ENCODE assay signal across 18 cellular contexts in genomic region chr6:12923644-12924235, GRCh38.
DNase-seq lines count a peak whose midpoint lies in the region; ATAC-seq, FAIRE-seq and TF ChIP-seq lines count a peak whose summit lies in the region.
"Had no signal": no experiment of that assay in that cellular context is flagged by ENCODE, and none has a peak within 500 bp of the region (broad histone marks: within the 10 kb centered on the region; RNA-seq: fewer than 3 reads in every experiment).

No MANE protein-coding gene starts in this region.

- H4K20me1 ChIP-seq in neural progenitor cell (ENCODE audit: low read depth), result no peaks in the 10 kb centered on the region

- CTCF ChIA-PET in activated CD4-positive, alpha-beta T cell treated with anti-CD3 and anti-CD28 coated beads for 36 hours (lab: Charles Lee), result no interaction called here

- FAIRE-seq in urothelium cell line (lab: Jason Lieb, UNC), result no peak
- FAIRE-seq in kidney (lab: Jason Lieb, UNC), result no peak

- H3K36me3 Mint-ChIP-seq in activated CD4-positive, alpha-beta T cell treated with anti-CD3 and anti-CD28 coated beads for 36 hours (ENCODE audit: low read depth), result no peaks in the 10 kb centered on the region
- H3K36me3 Mint-ChIP-seq in endothelial cell (ENCODE audit: low read depth, unreplicated experiment) (no peaks in the 10 kb centered on the region), neural progenitor cell (peaks cover 2% of the 10 kb centered on the region)
- H3K36me3 Mint-ChIP-seq: activated naive CD8-positive, alpha-beta T cell treated with anti-CD3 and anti-CD28 coated beads, Interleukin-2, amount 10 ng/mL, durations not matched to agents 7 days and 5 days; brain; CD4-positive, CD25-positive, alpha-beta regulatory T cell; T-cell had no signal

- ATAC-seq in activated CD4-positive, alpha-beta T cell treated with anti-CD3 and anti-CD28 coated beads for 36 hours, result peak; percentile 57
- ATAC-seq: gastrocnemius medialis, T-cell had no signal

- H3K27me3 Mint-ChIP-seq in activated CD4-positive, alpha-beta T cell treated with anti-CD3 and anti-CD28 coated beads for 36 hours, result peaks cover 7% of the 10 kb centered on the region
- H3K27me3 Mint-ChIP-seq in endothelial cell (ENCODE audit: unreplicated experiment), result no peaks in the 10 kb centered on the region
- H3K27me3 Mint-ChIP-seq in neural progenitor cell (ENCODE audit: insufficient read depth, low read depth), result peaks cover 2% of the 10 kb centered on the region
- H3K27me3 Mint-ChIP-seq: brain had no signal

- peaks cover 10% of the 10 kb centered on the region for H3F3A ChIP-seq in neural progenitor cell (ENCODE audit: low read depth)

- no peak overlapping the region for H3K4me2 ChIP-seq in neural progenitor cell

- no peak overlapping the region for H3K4me3 Mint-ChIP-seq in activated CD4-positive, alpha-beta T cell treated with anti-CD3 and anti-CD28 coated beads for 36 hours
- H3K4me3 Mint-ChIP-seq in endothelial cell (ENCODE audit: unreplicated experiment) (no peak overlapping the region), neural progenitor cell (no peak overlapping the region)
- H3K4me3 Mint-ChIP-seq: activated naive CD8-positive, alpha-beta T cell treated with anti-CD3 and anti-CD28 coated beads, Interleukin-2, amount 10 ng/mL, durations not matched to agents 7 days and 5 days; brain; CD4-positive, CD25-positive, alpha-beta regulatory T cell; T-cell had no signal

- DNase-seq in activated CD4-positive, alpha-beta T cell treated with anti-CD3 and anti-CD28 coated beads for 36 hours, result no peak
- DNase-seq in activated CD4-positive, alpha-beta T cell treated with anti-CD3 and anti-CD28 coated beads, Interleukin-2, amount 50 U/mL, for 1 hour, result no peak
- DNase-seq in HCEC 1CT, result peak; percentile 26
- peak; percentile 15 for DNase-seq in RKO (ENCODE audit: low spot score)
- peak; percentile 12 for DNase-seq in urothelium cell line (ENCODE audit: low spot score)
- no peak for DNase-seq in endothelial cell (ENCODE audit: low spot score)
- DNase-seq in kidney, result no peak
- no peak for DNase-seq in neural progenitor cell (ENCODE audit: low spot score)
- DNase-seq: activated naive CD8-positive, alpha-beta T cell treated with anti-CD3 and anti-CD28 coated beads, Interleukin-2, amount 10 ng/mL, durations not matched to agents 7 days and 5 days; CD4-positive, CD25-positive, alpha-beta regulatory T cell; DMS79 treated with DMSO at 0.1 percent for 48 hours; gastrocnemius medialis; MM.1S; NCI-H187 treated with DMSO at 0.1 percent for 48 hours; stimulated activated naive CD4-positive, alpha-beta T cell; T-cell had no signal

- H3K9me3 ChIP-seq in kidney (ENCODE audit: control insufficient read depth in 1 of 2, low read length in 2 of 2) (no peaks in the 10 kb centered on the region), neural progenitor cell (ENCODE audit: low read depth) (no peaks in the 10 kb centered on the region)
- H3K9me3 ChIP-seq: gastrocnemius medialis had no signal

- H3K9me3 Mint-ChIP-seq in activated CD4-positive, alpha-beta T cell treated with anti-CD3 and anti-CD28 coated beads for 36 hours (ENCODE audit: low read depth), result no peaks in the 10 kb centered on the region
- no peaks in the 10 kb centered on the region for H3K9me3 Mint-ChIP-seq in endothelial cell (ENCODE audit: unreplicated experiment)
- H3K9me3 Mint-ChIP-seq in neural progenitor cell, result peaks cover 3% of the 10 kb centered on the region
- H3K9me3 Mint-ChIP-seq: activated naive CD8-positive, alpha-beta T cell treated with anti-CD3 and anti-CD28 coated beads, Interleukin-2, amount 10 ng/mL, durations not matched to agents 7 days and 5 days; brain; T-cell had no signal

- H3K9ac ChIP-seq in kidney (ENCODE audit: low read length in 2 of 2) (no peak overlapping the region), neural progenitor cell (no peak overlapping the region)

- no peak overlapping the region for H2AFZ ChIP-seq in neural progenitor cell (replicated peaks)

- H3K27ac Mint-ChIP-seq in activated CD4-positive, alpha-beta T cell treated with anti-CD3 and anti-CD28 coated beads for 36 hours, result no peak overlapping the region
- H3K27ac Mint-ChIP-seq in endothelial cell (ENCODE audit: unreplicated experiment) (no peak overlapping the region), neural progenitor cell (no peak overlapping the region)
- H3K27ac Mint-ChIP-seq: activated naive CD8-positive, alpha-beta T cell treated with anti-CD3 and anti-CD28 coated beads, Interleukin-2, amount 10 ng/mL, durations not matched to agents 7 days and 5 days; brain; CD4-positive, CD25-positive, alpha-beta regulatory T cell; T-cell had no signal

- intact Hi-C loops in activated CD4-positive, alpha-beta T cell treated with anti-CD3 and anti-CD28 coated beads for 36 hours (cut with DNase I, micrococcal nuclease), result no loop called here
- intact Hi-C loops in kidney (cut with DNase I), result no loop called here

- no peak overlapping the region for H3K27ac ChIP-seq in kidney (ENCODE audit: low read depth in 2 of 2, low read length in 2 of 2)
- H3K27ac ChIP-seq in neural progenitor cell, result no peak overlapping the region
- H3K27ac ChIP-seq: gastrocnemius medialis, tibial nerve had no signal

- H3K4me1 Mint-ChIP-seq in activated CD4-positive, alpha-beta T cell treated with anti-CD3 and anti-CD28 coated beads for 36 hours, result peaks cover 2% of the 10 kb centered on the region
- H3K4me1 Mint-ChIP-seq in endothelial cell (ENCODE audit: unreplicated experiment) (no peaks in the 10 kb centered on the region), neural progenitor cell (peaks cover 20% of the 10 kb centered on the region)
- H3K4me1 Mint-ChIP-seq: activated naive CD8-positive, alpha-beta T cell treated with anti-CD3 and anti-CD28 coated beads, Interleukin-2, amount 10 ng/mL, durations not matched to agents 7 days and 5 days; CD4-positive, CD25-positive, alpha-beta regulatory T cell; T-cell had no signal

- H3K79me2 ChIP-seq in neural progenitor cell (ENCODE audit: low read depth), result no peaks in the 10 kb centered on the region

- POLR2A ChIA-PET in activated CD4-positive, alpha-beta T cell treated with anti-CD3 and anti-CD28 coated beads for 36 hours (lab: Charles Lee), result no interaction called here

- TF ChIP-seq CTCF in endothelial cell (IDR thresholded peaks at IDR 0.05; ENCODE audit: unreplicated experiment) (no peak), kidney (IDR thresholded peaks at IDR 0.05; ENCODE audit: borderline replicate concordance, extremely low read depth, insufficient read depth) (no peak), neural progenitor cell (IDR thresholded peaks at IDR 0.05) (no peak)

- H3K4me1 ChIP-seq in kidney (ENCODE audit: control insufficient read depth in 1 of 2, insufficient read depth in 1 of 2, low read depth in 1 of 2, low read length in 2 of 2) (no peaks in the 10 kb centered on the region), neural progenitor cell (peaks cover 31% of the 10 kb centered on the region)
- H3K4me1 ChIP-seq: gastrocnemius medialis, tibial nerve had no signal

- H3K36me3 ChIP-seq in kidney (ENCODE audit: control insufficient read depth in 1 of 2, insufficient read depth in 2 of 2, low read length in 2 of 2) (no peaks in the 10 kb centered on the region), neural progenitor cell (no peaks in the 10 kb centered on the region)
- H3K36me3 ChIP-seq: gastrocnemius medialis, tibial nerve had no signal

- H3K4me3 ChIP-seq in kidney (ENCODE audit: low read length in 2 of 2), result no peak overlapping the region
- no peak overlapping the region for H3K4me3 ChIP-seq in neural progenitor cell
- H3K4me3 ChIP-seq: gastrocnemius medialis, tibial nerve had no signal

- H3K27me3 ChIP-seq in neural progenitor cell, result no peaks in the 10 kb centered on the region
- H3K27me3 ChIP-seq: gastrocnemius medialis had no signal

Comparison
In these comparisons a context has a peak if more than half of its experiments do, and no peak if none do; other contexts are left out.
1. DNase-seq: peak in HCEC 1CT (single experiment), RKO (single experiment) and urothelium cell line (single experiment); none in activated CD4-positive, alpha-beta T cell treated with anti-CD3 and anti-CD28 coated beads for 36 hours (single experiment), activated CD4-positive, alpha-beta T cell treated with anti-CD3 and anti-CD28 coated beads, Interleukin-2, amount 50 U/mL, for 1 hour (single experiment), endothelial cell (single experiment), kidney (single experiment) and neural progenitor cell (single experiment).